Comparison of ENCODE assay signal across 14 cellular contexts in the genomic region with DNA sequence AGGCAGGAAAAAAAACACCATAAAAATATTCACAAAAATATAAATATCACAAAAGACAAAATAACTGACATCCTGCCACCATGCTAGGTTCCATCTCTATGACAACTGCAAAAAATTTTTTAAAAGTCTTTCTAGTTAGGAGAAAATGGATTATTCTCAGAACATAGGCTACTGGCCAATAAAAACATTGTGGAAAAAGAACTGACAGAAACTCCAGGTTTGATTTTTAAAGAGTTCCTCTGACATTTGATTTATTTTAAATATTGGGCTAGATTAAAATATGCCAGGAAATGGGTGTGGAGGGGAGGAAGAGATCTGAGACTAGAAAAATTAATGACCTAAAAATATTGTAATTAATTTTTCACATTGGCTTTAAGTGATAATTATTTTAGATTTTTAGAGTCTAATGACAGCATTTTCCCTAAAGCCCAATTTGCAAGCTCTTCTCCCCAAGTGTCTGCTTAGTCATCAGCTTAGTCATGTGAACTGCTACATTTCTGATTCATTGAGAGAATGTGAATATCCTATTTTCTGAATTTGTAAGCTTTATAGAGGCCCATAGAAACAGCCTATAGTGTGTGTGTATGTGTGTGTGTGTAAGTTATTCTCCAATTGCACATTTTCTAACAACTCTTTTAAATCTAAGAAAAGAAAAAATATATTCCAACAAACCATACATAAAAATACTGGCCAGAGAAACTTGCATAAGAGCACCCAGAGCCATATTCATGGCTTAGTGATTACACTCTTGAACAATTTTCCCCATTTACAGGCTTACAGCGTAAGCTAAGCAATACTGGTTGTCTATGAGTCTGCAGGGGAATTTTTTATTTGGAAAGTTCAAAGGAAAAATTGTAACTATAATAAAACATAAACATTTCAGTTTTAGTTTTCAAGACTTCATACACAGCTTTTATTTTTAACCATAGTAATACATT. TPM values are rescaled to one million over a fixed set of nuclear protein-coding genes. Genes with fewer than 3 reads are reported as not detected.
DNase-seq lines count a peak whose midpoint lies in the region; TF ChIP-seq lines count a peak whose summit lies in the region.
"Had no signal": no experiment of that assay in that cellular context is flagged by ENCODE, and none has a peak within 500 bp of the region (broad histone marks: within the 10 kb centered on the region; RNA-seq: fewer than 3 reads in every experiment).

No MANE protein-coding gene starts in this region.

- TF ChIP-seq CTCF in mammary epithelial cell (conservative IDR thresholded peaks at IDR 0.05 in 1 of 2, IDR thresholded peaks at IDR 0.05 in 1 of 2; ENCODE audit: extremely low read depth in 1 of 2, insufficient read depth in 1 of 2, low read depth in 1 of 2, low read length in 2 of 2) (no peak), GM13976 (IDR thresholded peaks at IDR 0.05; ENCODE audit: borderline replicate concordance, control extremely low read depth, extremely low read depth, insufficient read depth, missing control alignments) (no peak)

- no peaks in the 10 kb centered on the region for H3K36me3 ChIP-seq in mammary epithelial cell (ENCODE audit: insufficient read depth, low read length)
- H3K36me3 ChIP-seq: SJSA1 had no signal

- BruUV-seq in mammary epithelial cell (replicated peaks; lab: Mats Ljungman, UMichigan), result no TSS peak

- H2AFZ ChIP-seq in mammary epithelial cell (ENCODE audit: low read depth, low read length), result no peak overlapping the region

- in situ Hi-C loops in mammary epithelial cell (cut with MboI; ENCODE audit: low sequenced_read_pairs in 2 of 2), result no loop called here
- in situ Hi-C loops in GM13976 (cut with MboI; ENCODE audit: low sequenced_read_pairs, unreplicated experiment), result no loop called here

- H3K4me1 ChIP-seq in mammary epithelial cell (ENCODE audit: insufficient read depth, low read length), result peaks cover 7% of the 10 kb centered on the region

- H3K27me3 ChIP-seq in mammary epithelial cell (ENCODE audit: insufficient read depth, low read length), result no peaks in the 10 kb centered on the region
- H3K27me3 ChIP-seq: SJSA1 had no signal

- peak; percentile 18 for DNase-seq in AG08396 (ENCODE audit: low spot score)
- DNase-seq in HS-5 (ENCODE audit: low read depth), result peak; percentile 74
- peak; percentile 53 for DNase-seq in mammary epithelial cell
- DNase-seq in kidney glomerular epithelial cell (lab: John Stamatoyannopoulos, UW), result peak; percentile 30
- DNase-seq in GM13976 (ENCODE audit: low spot score), result no peak
- DNase-seq in DMS 273 treated with DMSO at 0.1 percent for 48 hours (lab: John Stamatoyannopoulos, UW), result no peak
- no peak for DNase-seq in NCI-H146 treated with DMSO at 0.1 percent for 48 hours (lab: John Stamatoyannopoulos, UW; ENCODE audit: unreplicated experiment)
- DNase-seq in KG1 (lab: John Stamatoyannopoulos, UW), result no peak
- DNase-seq: activated CD4-positive, alpha-beta T cell treated with anti-CD3 and anti-CD28 coated beads, Interleukin-2, amount 10 ng/mL, durations not matched to agents 7 days and 5 days; activated naive CD4-positive, alpha-beta T cell; CD4-positive, alpha-beta T cell; stimulated activated naive B cell treated with anti-CD40 and anti-IgM and Interleukin-4, amounts not matched to agents 10 μg/mL and 1 μg/mL and 100 μg/mL, for 72 hours had no signal

- H3K9ac ChIP-seq in mammary epithelial cell (ENCODE audit: insufficient read depth, low read length), result no peak overlapping the region

- no peak overlapping the region for H3K4me2 ChIP-seq in mammary epithelial cell (ENCODE audit: insufficient read depth, low read depth, low read length)

- dilution Hi-C loops in mammary epithelial cell (cut with HindIII; ENCODE audit: low sequenced_read_pairs), result no loop called here

- WGBS in mammary epithelial cell (ENCODE audit: low coverage, missing lambda C conversion rate), result 70% methylated on average over 1 of the region's 1 CpG

- intact Hi-C loops in mammary epithelial cell (cut with micrococcal nuclease), result no loop called here

- no peak overlapping the region for H3K27ac ChIP-seq in mammary epithelial cell (ENCODE audit: insufficient read depth, low read depth, low read length)
- H3K27ac ChIP-seq: SJSA1 had no signal

- no peaks in the 10 kb centered on the region for H3K79me2 ChIP-seq in mammary epithelial cell (ENCODE audit: insufficient read depth, low read length)

- no peaks in the 10 kb centered on the region for H3K9me3 ChIP-seq in mammary epithelial cell (replicated peaks; ENCODE audit: insufficient read depth, low read length)
- H3K9me3 ChIP-seq: SJSA1 had no signal

- CTCF ChIA-PET in mammary epithelial cell (lab: Charles Lee; ENCODE audit: low non-redundant PET), result no interaction called here

- H4K20me1 ChIP-seq in mammary epithelial cell (ENCODE audit: insufficient read depth, low read length), result no peaks in the 10 kb centered on the region

- no peak overlapping the region for H3K4me3 ChIP-seq in mammary epithelial cell (replicated peaks in 1 of 3; ENCODE audit: insufficient read depth in 1 of 3, low read depth in 2 of 3, low read length in 3 of 3)
- H3K4me3 ChIP-seq: SJSA1 had no signal

RNA-seq across cellular contexts. Expression of gene TMEFF2, which starts 48.4 kb away (rescaled TPM):
- total RNA-seq in mammary epithelial cell, result not detected
- polyA plus RNA-seq in mammary epithelial cell, result not detected
- polyA minus RNA-seq in mammary epithelial cell, result not detected
- total RNA-seq: activated CD4-positive, alpha-beta T cell treated with anti-CD3 and anti-CD28 coated beads, Interleukin-2, amount 10 ng/mL, durations not matched to agents 7 days and 5 days; CD4-positive, alpha-beta T cell had no signal
- polyA plus RNA-seq: IgD-negative memory B cell had no signal

Comparison
In these comparisons a context has a peak if more than half of its experiments do, and no peak if none do; other contexts are left out.
1. DNase-seq: peak in AG08396 (single experiment), HS-5 (single experiment), mammary epithelial cell (single experiment) and kidney glomerular epithelial cell (single experiment); none in GM13976 (single experiment), DMS 273 treated with DMSO at 0.1 percent for 48 hours (single experiment), NCI-H146 treated with DMSO at 0.1 percent for 48 hours (single experiment) and KG1 (single experiment).